In the genomic region with DNA sequence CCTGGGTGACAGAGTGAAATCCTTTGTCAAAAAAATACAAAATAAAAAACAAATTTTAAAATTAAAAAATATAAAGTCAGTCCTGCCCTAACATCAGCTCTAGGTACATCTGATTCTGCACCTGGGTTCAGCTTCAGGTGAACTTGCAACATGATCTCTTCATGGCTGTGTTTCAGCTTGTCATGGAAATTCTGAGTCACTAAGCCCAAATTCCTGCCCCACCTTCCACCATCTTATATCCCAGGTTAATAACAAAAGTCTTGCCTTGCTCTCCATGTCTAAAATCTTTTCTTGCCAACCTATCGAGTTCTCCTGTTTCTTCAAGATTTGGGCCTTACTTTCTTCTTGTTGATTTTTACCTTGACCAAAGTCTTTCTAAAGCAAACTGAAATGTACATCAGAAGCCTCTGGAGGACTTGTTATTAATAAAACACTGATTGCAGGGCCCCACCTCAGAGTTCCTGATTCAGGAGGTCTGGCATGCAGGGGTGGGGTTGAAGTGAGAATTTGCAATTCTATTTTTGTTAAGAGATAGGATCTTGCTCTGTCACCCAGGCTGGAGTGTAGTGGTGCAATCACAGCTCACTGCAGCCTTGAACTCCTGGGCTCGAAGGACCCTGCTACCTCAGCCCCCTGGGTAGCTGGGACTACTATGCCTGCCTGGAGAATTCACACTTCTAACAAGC, we compare ENCODE assay signal across 22 cellular contexts.
DNase-seq lines count a peak whose midpoint lies in the region; ATAC-seq, FAIRE-seq and TF ChIP-seq lines count a peak whose summit lies in the region.
"Had no signal": no experiment of that assay in that cellular context is flagged by ENCODE, and none has a peak within 500 bp of the region (broad histone marks: within the 10 kb centered on the region; RNA-seq: fewer than 3 reads in every experiment).

No MANE protein-coding gene starts in this region.

- WGBS in SK-N-SH (ENCODE audit: low lambda C conversion rate): 13% methylated on average over 2 of the region's 2 CpGs

- H3K36me3 Mint-ChIP-seq in type B pancreatic cell: no peaks in the 10 kb centered on the region
- H3K36me3 Mint-ChIP-seq in osteocyte (ENCODE audit: unreplicated experiment): no peaks in the 10 kb centered on the region

- H3K9ac ChIP-seq in SK-N-SH: no peak overlapping the region

- H3K9me3 Mint-ChIP-seq in type B pancreatic cell (peaks cover 7% of the 10 kb centered on the region), osteocyte (ENCODE audit: unreplicated experiment) (peaks cover 3% of the 10 kb centered on the region)

- no peaks in the 10 kb centered on the region for H3K9me2 ChIP-seq in PC-9 (ENCODE audit: insufficient read depth)
- no peaks in the 10 kb centered on the region for H3K9me2 ChIP-seq in SK-N-SH

- H3K27ac Mint-ChIP-seq in type B pancreatic cell: peak overlapping the region; percentile 87
- H3K27ac Mint-ChIP-seq in osteocyte (ENCODE audit: unreplicated experiment): no peak overlapping the region

- peak overlapping the region; percentile 89 for H3K27ac ChIP-seq in PC-9
- peak overlapping the region; percentile 91 for H3K27ac ChIP-seq in foreskin keratinocyte
- no peak overlapping the region for H3K27ac ChIP-seq in SK-N-SH (ENCODE audit: low read depth in 2 of 2, low read length in 1 of 2)
- H3K27ac ChIP-seq: Peyer's patch had no signal

- H3K4me3 ChIP-seq in PC-9 (peak overlapping the region; percentile 16; the same call in 1 of the 2 replicates), bronchial epithelial cell (ENCODE audit: low read depth, low read length) (no peak overlapping the region), SK-N-SH (ENCODE audit: low read depth in 2 of 2, low read length in 1 of 2) (no peak overlapping the region)
- H3K4me3 ChIP-seq: Peyer's patch had no signal

- TF ChIP-seq CTCF in PC-9 (conservative IDR thresholded peaks at IDR 0.05) (no peak), bronchial epithelial cell (IDR thresholded peaks at IDR 0.05; ENCODE audit: insufficient read depth, low read length, severe bottlenecking) (no peak), foreskin keratinocyte (conservative IDR thresholded peaks at IDR 0.05) (no peak), type B pancreatic cell (conservative IDR thresholded peaks at IDR 0.05) (no peak), osteocyte (IDR thresholded peaks at IDR 0.05) (no peak), SK-N-SH (IDR thresholded peaks at IDR 0.05) (no peak)

- POLR2A ChIA-PET in PC-9 (lab: Charles Lee; ENCODE audit: unreplicated experiment) (interaction anchor here (0.7 kb wide), 1 partner anchor 471 kb away, joined by 5 read pairs; no protein-coding TSS in a partner anchor), SK-N-SH (lab: Yijun Ruan, JAX) (no interaction called here)

- peak; percentile 97 for ATAC-seq in foreskin keratinocyte
- no peak for ATAC-seq in HG03139 (IDR thresholded peaks at IDR 0.05; ENCODE audit: unreplicated experiment)
- ATAC-seq: Right ventricle myocardium inferior had no signal

- H3K36me3 ChIP-seq in PC-9 (ENCODE audit: low read depth) (no peaks in the 10 kb centered on the region), bronchial epithelial cell (ENCODE audit: control insufficient read depth, insufficient read depth, low read length) (no peaks in the 10 kb centered on the region), SK-N-SH (replicated peaks in 1 of 2; ENCODE audit: control insufficient read depth in 1 of 2, insufficient read depth in 2 of 2, low read length in 1 of 2) (no peaks in the 10 kb centered on the region)
- H3K36me3 ChIP-seq: BE2C, Peyer's patch had no signal

- H3F3A ChIP-seq in PC-9 (ENCODE audit: insufficient read depth, low read depth) (peaks cover 8% of the 10 kb centered on the region; the same call in 1 of the 2 replicates), SK-N-SH (replicated peaks; ENCODE audit: insufficient read depth) (no peaks in the 10 kb centered on the region)

- H3K27me3 ChIP-seq in PC-9 (ENCODE audit: insufficient read depth, low read depth) (no peaks in the 10 kb centered on the region), bronchial epithelial cell (ENCODE audit: control insufficient read depth, insufficient read depth, low read length) (no peaks in the 10 kb centered on the region), foreskin keratinocyte (no peaks in the 10 kb centered on the region), SK-N-SH (ENCODE audit: insufficient read depth) (no peaks in the 10 kb centered on the region)
- H3K27me3 ChIP-seq: BE2C, Peyer's patch had no signal

- DNase-seq in PC-9 (peak; percentile 47 to 81), bronchial epithelial cell (ENCODE audit: low read depth) (peak; percentile 87), foreskin keratinocyte (peak; percentile 72 to 86), type B pancreatic cell (ENCODE audit: extremely low spot score, unreplicated experiment) (no peak), osteocyte (ENCODE audit: extremely low spot score, unreplicated experiment) (no peak), SK-N-SH (no peak)
- DNase-seq: BE2C; DMS53; EL; GF-D8; Karpas-422; NCI-H1694; NCI-H2081; NCI-H2227 treated with DMSO at 0.1 percent for 48 hours; NCI-H524; NCI-H774; NK-92 treated with Interleukin-12 subunit alpha and Interleukin-12 subunit beta, amount 100 ng/mL, for 24 hours; Peyer's patch had no signal

- peak overlapping the region; percentile 61 for H3K4me2 ChIP-seq in PC-9
- no peak overlapping the region for H3K4me2 ChIP-seq in SK-N-SH

- H3K4me1 Mint-ChIP-seq in type B pancreatic cell (ENCODE audit: unreplicated experiment): no peaks in the 10 kb centered on the region
- H3K4me1 Mint-ChIP-seq in osteocyte (ENCODE audit: unreplicated experiment): no peaks in the 10 kb centered on the region

- H3K79me2 ChIP-seq in PC-9 (ENCODE audit: low read depth) (no peaks in the 10 kb centered on the region), SK-N-SH (ENCODE audit: insufficient read depth) (no peaks in the 10 kb centered on the region)

- H2AFZ ChIP-seq in PC-9 (peak overlapping the region; percentile 63; the same call in 1 of the 2 replicates), SK-N-SH (ENCODE audit: low read depth) (no peak overlapping the region)

- no peak for TF ChIP-seq EP300 in SK-N-SH (IDR thresholded peaks at IDR 0.05; ENCODE audit: borderline replicate concordance in 1 of 2, low read depth in 1 of 2, low read length in 1 of 2)

- intact Hi-C loops in PC-9 (cut with micrococcal nuclease; ENCODE audit: unreplicated experiment): loop anchor here (1.0 kb wide), 2 partner anchors 48 to 472 kb away; no protein-coding TSS in a partner anchor

- peaks cover 8% of the 10 kb centered on the region; the same call in 1 of the 2 replicates for H3K9me3 ChIP-seq in PC-9 (ENCODE audit: insufficient read depth, low read depth)
- H3K9me3 ChIP-seq in SK-N-SH: no peaks in the 10 kb centered on the region
- H3K9me3 ChIP-seq: BE2C, Peyer's patch had no signal

- CTCF ChIA-PET in PC-9 (lab: Charles Lee): no interaction called here
- CTCF ChIA-PET in SK-N-SH (lab: Yijun Ruan, JAX): no interaction called here

- no peak overlapping the region for H3K4me3 Mint-ChIP-seq in type B pancreatic cell
- no peak overlapping the region for H3K4me3 Mint-ChIP-seq in osteocyte (ENCODE audit: unreplicated experiment)

- no peaks in the 10 kb centered on the region for H3K27me3 Mint-ChIP-seq in type B pancreatic cell
- H3K27me3 Mint-ChIP-seq in osteocyte (ENCODE audit: unreplicated experiment): no peaks in the 10 kb centered on the region

- BruUV-seq in PC-9 (replicated peaks; lab: Mats Ljungman, UMichigan): no TSS peak

- H3K4me1 ChIP-seq in PC-9 (replicated peaks; ENCODE audit: insufficient read depth): peaks cover 25% of the 10 kb centered on the region
- H3K4me1 ChIP-seq in foreskin keratinocyte: no peaks in the 10 kb centered on the region
- no peaks in the 10 kb centered on the region for H3K4me1 ChIP-seq in SK-N-SH (ENCODE audit: control insufficient read depth in 1 of 2, insufficient read depth in 2 of 2, low read depth in 1 of 2, low read length in 1 of 2)
- H3K4me1 ChIP-seq: BE2C, Peyer's patch had no signal

- no peak for TF ChIP-seq RAD21 in SK-N-SH (IDR thresholded peaks at IDR 0.05; ENCODE audit: low read length)

- FAIRE-seq in bronchial epithelial cell (lab: Jason Lieb, UNC): no peak
- FAIRE-seq: D721Med, H54 had no signal

- H4K20me1 ChIP-seq in PC-9 (ENCODE audit: insufficient read depth) (no peaks in the 10 kb centered on the region), SK-N-SH (ENCODE audit: insufficient read depth) (no peaks in the 10 kb centered on the region)

TF ChIP-seq in SK-N-SH, 30 proteins besides CTCF, POLR2A, EP300 and RAD21 (continues in another document):
- TF ChIP-seq GATA2 (CRISPR knock-in tag; IDR thresholded peaks at IDR 0.05) (no peak), POLR2AphosphoS5 (IDR thresholded peaks at IDR 0.05; ENCODE audit: low read depth, low read length) (no peak), RCOR1 (IDR thresholded peaks at IDR 0.05; ENCODE audit: low read length) (no peak), EZH2phosphoT487 (IDR thresholded peaks at IDR 0.05; ENCODE audit: borderline replicate concordance, low read depth) (no peak), FOXM1 (IDR thresholded peaks at IDR 0.05; ENCODE audit: low read depth) (no peak), MEF2A (IDR thresholded peaks at IDR 0.05; ENCODE audit: borderline replicate concordance, low read depth) (no peak), MXI1 (IDR thresholded peaks at IDR 0.05; ENCODE audit: low read depth, low read length) (no peak), RXRA (IDR thresholded peaks at IDR 0.05; ENCODE audit: borderline replicate concordance, low read depth) (no peak), FOXJ3 (CRISPR knock-in tag; IDR thresholded peaks at IDR 0.05) (no peak), YY1 (IDR thresholded peaks at IDR 0.05; ENCODE audit: low read depth) (no peak), CHD2 (IDR thresholded peaks at IDR 0.05; ENCODE audit: low read length, partially characterized antibody) (no peak), TCF12 (IDR thresholded peaks at IDR 0.05) (no peak), ELF1 (IDR thresholded peaks at IDR 0.05) (no peak)
- TF ChIP-seq, protein P1, sequence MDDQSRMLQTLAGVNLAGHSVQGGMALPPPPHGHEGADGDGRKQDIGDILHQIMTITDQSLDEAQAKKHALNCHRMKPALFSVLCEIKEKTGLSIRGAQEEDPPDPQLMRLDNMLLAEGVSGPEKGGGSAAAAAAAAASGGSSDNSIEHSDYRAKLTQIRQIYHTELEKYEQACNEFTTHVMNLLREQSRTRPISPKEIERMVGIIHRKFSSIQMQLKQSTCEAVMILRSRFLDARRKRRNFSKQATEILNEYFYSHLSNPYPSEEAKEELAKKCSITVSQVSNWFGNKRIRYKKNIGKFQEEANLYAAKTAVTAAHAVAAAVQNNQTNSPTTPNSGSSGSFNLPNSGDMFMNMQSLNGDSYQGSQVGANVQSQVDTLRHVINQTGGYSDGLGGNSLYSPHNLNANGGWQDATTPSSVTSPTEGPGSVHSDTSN (IDR thresholded peaks at IDR 0.05): no peak
- TF ChIP-seq, protein P2, sequence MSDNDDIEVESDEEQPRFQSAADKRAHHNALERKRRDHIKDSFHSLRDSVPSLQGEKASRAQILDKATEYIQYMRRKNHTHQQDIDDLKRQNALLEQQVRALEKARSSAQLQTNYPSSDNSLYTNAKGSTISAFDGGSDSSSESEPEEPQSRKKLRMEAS (IDR thresholded peaks at IDR 0.05; ENCODE audit: low read depth): no peak

Comparison
In these comparisons a context has a peak if more than half of its experiments do, and no peak if none do; other contexts are left out.
1. DNase-seq: peak in PC-9 (2 of 2), bronchial epithelial cell (single experiment) and foreskin keratinocyte (2 of 2); none in type B pancreatic cell (single experiment), osteocyte (single experiment) and SK-N-SH (single experiment).
2. H3K27ac ChIP-seq: peak in PC-9 (single experiment) and foreskin keratinocyte (single experiment); none in SK-N-SH (0 of 2).